Comparison of ENCODE assay signal across 24 cellular contexts in the genomic region with DNA sequence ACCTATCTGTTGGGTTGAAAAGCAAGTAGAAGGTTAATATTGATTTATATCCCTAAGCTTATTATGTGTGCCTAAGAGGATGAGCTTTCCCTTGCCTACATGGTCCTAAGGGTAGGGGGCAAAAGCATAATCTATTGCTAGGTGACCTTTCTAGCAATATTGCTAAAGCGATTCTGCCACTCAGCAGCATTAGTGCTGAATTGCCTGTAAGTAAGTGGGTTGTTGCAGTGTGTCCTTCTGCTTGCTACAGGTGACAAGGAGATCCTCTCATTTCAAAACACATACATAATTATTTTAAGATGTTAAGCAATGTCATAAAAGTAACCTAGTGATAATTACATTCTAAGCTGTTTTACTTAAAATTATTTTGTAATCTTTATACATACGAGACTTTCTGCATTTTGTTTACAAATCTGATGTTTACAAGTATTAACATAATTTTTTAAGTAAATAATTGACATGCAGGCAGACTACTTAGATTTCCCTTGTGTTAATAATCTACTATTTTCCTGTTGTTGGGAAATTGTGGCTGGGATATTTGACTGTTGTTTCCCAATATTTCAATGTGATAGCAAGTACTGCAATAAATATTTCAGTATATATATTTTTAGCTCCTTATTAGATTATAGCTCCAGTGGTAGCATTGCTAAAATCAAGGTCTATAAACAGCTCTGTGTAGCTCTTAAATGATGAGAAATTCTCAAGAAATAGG.
"Had no signal": no experiment of that assay in that cellular context is flagged by ENCODE, and none has a peak within 500 bp of the region (broad histone marks: within the 10 kb centered on the region; RNA-seq: fewer than 3 reads in every experiment).

No MANE protein-coding gene starts in this region.

- H3K4me1 ChIP-seq: transverse colon, vagina had no signal

- H3K36me3 ChIP-seq: brain microvascular endothelial cell, gastrocnemius medialis, transverse colon had no signal

- DNase-seq: activated CD4-positive, alpha-beta T cell treated with anti-CD3 and anti-CD28 coated beads, Interleukin-2, amount 10 ng/mL, durations not matched to agents 7 days and 5 days; activated naive CD4-positive, alpha-beta T cell; activated naive CD8-positive, alpha-beta T cell treated with anti-CD3 and anti-CD28 coated beads, Interleukin-2, amount 10 ng/mL, durations not matched to agents 7 days and 5 days; activated T-cell treated with anti-CD3 and anti-CD28 coated beads for 4 hours; brain microvascular endothelial cell; cerebellar nuclear complex; effector memory CD4-positive, alpha-beta T cell; gastrocnemius medialis; islet precursor cell; left lung; nucleus accumbens; posterior cingulate gyrus; retina; stimulated activated CD4-positive, alpha-beta T cell treated with anti-CD3 and anti-CD28 coated beads, Interleukin-15, amount 100 ng/mL, for 24 hours; stimulated activated CD4-positive, alpha-beta T cell treated with anti-CD3 and anti-CD28 coated beads, Interleukin-4, amount 100 ng/mL, for 1 hour; stimulated activated naive CD4-positive, alpha-beta T cell treated with Interleukin-2 at 50 U/mL for 16 hours; T-helper 2 cell; transverse colon had no signal

- H3K9me3 ChIP-seq: gastrocnemius medialis, left lung, transverse colon, vagina had no signal

- H3K27ac Mint-ChIP-seq: activated CD4-positive, alpha-beta T cell treated with anti-CD3 and anti-CD28 coated beads, Interleukin-2, amount 10 ng/mL, durations not matched to agents 7 days and 5 days; activated naive CD8-positive, alpha-beta T cell treated with anti-CD3 and anti-CD28 coated beads, Interleukin-2, amount 10 ng/mL, durations not matched to agents 7 days and 5 days; dendritic cell treated with granulocyte-macrophage colony-stimulating factor and Interleukin-4, amounts not matched to agents 40 ng/mL and 50 ng/mL, for 4 days; natural killer cell treated with Interleukin-12 subunit alpha and Interleukin-12 subunit beta and Interleukin-15 and Interleukin-18, amount 100 ng/mL, for 72 hours had no signal

- H3K4me3 ChIP-seq: gastrocnemius medialis, hepatocyte, left lung, skin epidermis, transverse colon, vagina had no signal

- H3K4me3 Mint-ChIP-seq: activated CD4-positive, alpha-beta T cell treated with anti-CD3 and anti-CD28 coated beads, Interleukin-2, amount 10 ng/mL, durations not matched to agents 7 days and 5 days; activated naive CD8-positive, alpha-beta T cell treated with anti-CD3 and anti-CD28 coated beads, Interleukin-2, amount 10 ng/mL, durations not matched to agents 7 days and 5 days; dendritic cell treated with granulocyte-macrophage colony-stimulating factor and Interleukin-4, amounts not matched to agents 40 ng/mL and 50 ng/mL, for 4 days; natural killer cell treated with Interleukin-12 subunit alpha and Interleukin-12 subunit beta and Interleukin-15 and Interleukin-18, amount 100 ng/mL, for 72 hours had no signal

- H3K27me3 ChIP-seq: brain microvascular endothelial cell, gastrocnemius medialis, hepatocyte, left lung, transverse colon, vagina had no signal

- H3K9me3 Mint-ChIP-seq: activated naive CD8-positive, alpha-beta T cell treated with anti-CD3 and anti-CD28 coated beads, Interleukin-2, amount 10 ng/mL, durations not matched to agents 7 days and 5 days; dendritic cell treated with granulocyte-macrophage colony-stimulating factor and Interleukin-4, amounts not matched to agents 40 ng/mL and 50 ng/mL, for 4 days; natural killer cell treated with Interleukin-12 subunit alpha and Interleukin-12 subunit beta and Interleukin-15 and Interleukin-18, amount 100 ng/mL, for 72 hours had no signal

- ATAC-seq: left lung; natural killer cell treated with Interleukin-12 subunit alpha and Interleukin-12 subunit beta and Interleukin-15 and Interleukin-18, amount 100 ng/mL, for 72 hours had no signal

- H3K27me3 Mint-ChIP-seq: activated CD4-positive, alpha-beta T cell treated with anti-CD3 and anti-CD28 coated beads, Interleukin-2, amount 10 ng/mL, durations not matched to agents 7 days and 5 days; activated naive CD8-positive, alpha-beta T cell treated with anti-CD3 and anti-CD28 coated beads, Interleukin-2, amount 10 ng/mL, durations not matched to agents 7 days and 5 days; dendritic cell treated with granulocyte-macrophage colony-stimulating factor and Interleukin-4, amounts not matched to agents 40 ng/mL and 50 ng/mL, for 4 days; natural killer cell treated with Interleukin-12 subunit alpha and Interleukin-12 subunit beta and Interleukin-15 and Interleukin-18, amount 100 ng/mL, for 72 hours had no signal

- H3K27ac ChIP-seq: brain microvascular endothelial cell, epithelial cell of prostate, gastrocnemius medialis, hepatocyte, left lung, transverse colon, vagina had no signal
